In genomic region chr11:58059011-58059358, GRCh38 we compare ENCODE assay signal across 11 cellular contexts. TPM values are rescaled to one million over a fixed set of nuclear protein-coding genes. Genes with fewer than 3 reads are reported as not detected.
DNase-seq lines count a peak whose midpoint lies in the region; ATAC-seq and TF ChIP-seq lines count a peak whose summit lies in the region.
"Had no signal": no experiment of that assay in that cellular context is flagged by ENCODE, and none has a peak within 500 bp of the region (broad histone marks: within the 10 kb centered on the region; RNA-seq: fewer than 3 reads in every experiment).

No MANE protein-coding gene starts in this region.

- intact Hi-C loops in PC-9 (cut with micrococcal nuclease; ENCODE audit: unreplicated experiment) = no loop called here

- no TSS peak for BruUV-seq in PC-9 (replicated peaks; lab: Mats Ljungman, UMichigan)

- H3K9me3 ChIP-seq in MG63 (no peaks in the 10 kb centered on the region), PC-9 (ENCODE audit: insufficient read depth, low read depth) (no peaks in the 10 kb centered on the region)

- H3K27me3 ChIP-seq in MG63 (no peaks in the 10 kb centered on the region), PC-9 (ENCODE audit: insufficient read depth, low read depth) (no peaks in the 10 kb centered on the region)

- no peaks in the 10 kb centered on the region for H3K79me2 ChIP-seq in PC-9 (ENCODE audit: low read depth)

- CTCF ChIA-PET in PC-9 (lab: Charles Lee) = no interaction called here

- peak overlapping the region; percentile 60 for H3K27ac Mint-ChIP-seq in nephron progenitor cell
- H3K27ac Mint-ChIP-seq: activated naive CD8-positive, alpha-beta T cell treated with anti-CD3 and anti-CD28 coated beads, Interleukin-2, amount 50 U/mL, for 24 hours; CD4-positive, alpha-beta T cell had no signal

- H3K27me3 Mint-ChIP-seq in nephron progenitor cell (ENCODE audit: low read depth, poor library complexity) = peaks cover 3% of the 10 kb centered on the region
- H3K27me3 Mint-ChIP-seq: activated naive CD8-positive, alpha-beta T cell treated with anti-CD3 and anti-CD28 coated beads, Interleukin-2, amount 50 U/mL, for 24 hours had no signal

- POLR2A ChIA-PET in PC-9 (lab: Charles Lee; ENCODE audit: unreplicated experiment) = no interaction called here

- H3K4me2 ChIP-seq in PC-9 = no peak overlapping the region

- ATAC-seq in stimulated activated naive CD8-positive, alpha-beta T cell treated with anti-CD3 and anti-CD28 coated beads, Interleukin-15, Interleukin-2, amounts not matched to agents 100 U/mL and 50 U/mL, for 24 hours = no peak
- no peak for ATAC-seq in HG03196 (IDR thresholded peaks at IDR 0.05; ENCODE audit: unreplicated experiment)
- ATAC-seq: activated naive CD8-positive, alpha-beta T cell treated with anti-CD3 and anti-CD28 coated beads, Interleukin-2, amount 50 U/mL, for 24 hours; left lobe of liver had no signal

- no peaks in the 10 kb centered on the region for H3K4me1 ChIP-seq in PC-9 (replicated peaks; ENCODE audit: insufficient read depth)

- no peaks in the 10 kb centered on the region for H3K9me3 Mint-ChIP-seq in nephron progenitor cell
- H3K9me3 Mint-ChIP-seq: activated naive CD8-positive, alpha-beta T cell treated with anti-CD3 and anti-CD28 coated beads, Interleukin-2, amount 50 U/mL, for 24 hours had no signal

- H3K36me3 ChIP-seq in MG63 (no peaks in the 10 kb centered on the region), PC-9 (ENCODE audit: low read depth) (no peaks in the 10 kb centered on the region)

- H3K4me3 Mint-ChIP-seq in nephron progenitor cell = no peak overlapping the region
- H3K4me3 Mint-ChIP-seq: activated naive CD8-positive, alpha-beta T cell treated with anti-CD3 and anti-CD28 coated beads, Interleukin-2, amount 50 U/mL, for 24 hours; CD4-positive, alpha-beta T cell had no signal

- no peaks in the 10 kb centered on the region for H3K9me2 ChIP-seq in PC-9 (ENCODE audit: insufficient read depth)

- H3K36me3 Mint-ChIP-seq in nephron progenitor cell (ENCODE audit: low read depth) = no peaks in the 10 kb centered on the region

- DNase-seq in AG08395 (ENCODE audit: low spot score) = peak; percentile 72
- peak; percentile 11 for DNase-seq in MG63
- DNase-seq in fibroblast of peridontal ligament (ENCODE audit: extremely low read depth) = peak; percentile 47
- DNase-seq in nephron progenitor cell = no peak
- no peak for DNase-seq in stimulated activated naive CD8-positive, alpha-beta T cell treated with anti-CD3 and anti-CD28 coated beads, Interleukin-15, Interleukin-2, amounts not matched to agents 100 U/mL and 50 U/mL, for 24 hours
- DNase-seq in NCI-H2029 (lab: John Stamatoyannopoulos, UW) = no peak
- DNase-seq in PC-9 = no peak
- DNase-seq: activated naive CD8-positive, alpha-beta T cell treated with anti-CD3 and anti-CD28 coated beads, Interleukin-2, amount 50 U/mL, for 24 hours; CD4-positive, alpha-beta T cell had no signal

- H3K27ac ChIP-seq in PC-9 = no peak overlapping the region

- H3K4me3 ChIP-seq in MG63 (no peak overlapping the region), PC-9 (no peak overlapping the region)

- H3F3A ChIP-seq in PC-9 (ENCODE audit: insufficient read depth, low read depth) = no peaks in the 10 kb centered on the region

- H2AFZ ChIP-seq in PC-9 = no peak overlapping the region

- TF ChIP-seq CTCF in nephron progenitor cell (IDR thresholded peaks at IDR 0.05) = no peak
- no peak for TF ChIP-seq CTCF in PC-9 (conservative IDR thresholded peaks at IDR 0.05)

- no peaks in the 10 kb centered on the region for H4K20me1 ChIP-seq in PC-9 (ENCODE audit: insufficient read depth)

- H3K4me1 Mint-ChIP-seq in nephron progenitor cell = peaks cover 7% of the 10 kb centered on the region
- H3K4me1 Mint-ChIP-seq: activated naive CD8-positive, alpha-beta T cell treated with anti-CD3 and anti-CD28 coated beads, Interleukin-2, amount 50 U/mL, for 24 hours had no signal

RNA-seq across cellular contexts. Expression of gene OR6Q1, which starts 28.2 kb away (rescaled TPM):
- not detected in 2 replicates for total RNA-seq in MG63 (2014; rRNA removed; shearing (Covaris generic); ENCODE audit: low replicate concordance)
- not detected in 2 replicates for total RNA-seq in PC-9 (2021)
- total RNA-seq: CD4-positive, alpha-beta T cell; left lobe of liver had no signal

RNA-seq across cellular contexts. Expression of gene OR9Q1, which starts 35.3 kb away (rescaled TPM):
- total RNA-seq in MG63 (2014; rRNA removed; shearing (Covaris generic); ENCODE audit: low replicate concordance) = not detected in 2 replicates
- not detected in 2 replicates for total RNA-seq in PC-9 (2021)
- total RNA-seq: CD4-positive, alpha-beta T cell; left lobe of liver had no signal

Comparison
In these comparisons a context has a peak if more than half of its experiments do, and no peak if none do; other contexts are left out.
1. DNase-seq: peak in AG08395 (single experiment), MG63 (single experiment) and fibroblast of peridontal ligament (single experiment); none in nephron progenitor cell (single experiment), stimulated activated naive CD8-positive, alpha-beta T cell treated with anti-CD3 and anti-CD28 coated beads, Interleukin-15, Interleukin-2, amounts not matched to agents 100 U/mL and 50 U/mL, for 24 hours (single experiment), NCI-H2029 (single experiment) and PC-9 (0 of 2).